In the genomic region with DNA sequence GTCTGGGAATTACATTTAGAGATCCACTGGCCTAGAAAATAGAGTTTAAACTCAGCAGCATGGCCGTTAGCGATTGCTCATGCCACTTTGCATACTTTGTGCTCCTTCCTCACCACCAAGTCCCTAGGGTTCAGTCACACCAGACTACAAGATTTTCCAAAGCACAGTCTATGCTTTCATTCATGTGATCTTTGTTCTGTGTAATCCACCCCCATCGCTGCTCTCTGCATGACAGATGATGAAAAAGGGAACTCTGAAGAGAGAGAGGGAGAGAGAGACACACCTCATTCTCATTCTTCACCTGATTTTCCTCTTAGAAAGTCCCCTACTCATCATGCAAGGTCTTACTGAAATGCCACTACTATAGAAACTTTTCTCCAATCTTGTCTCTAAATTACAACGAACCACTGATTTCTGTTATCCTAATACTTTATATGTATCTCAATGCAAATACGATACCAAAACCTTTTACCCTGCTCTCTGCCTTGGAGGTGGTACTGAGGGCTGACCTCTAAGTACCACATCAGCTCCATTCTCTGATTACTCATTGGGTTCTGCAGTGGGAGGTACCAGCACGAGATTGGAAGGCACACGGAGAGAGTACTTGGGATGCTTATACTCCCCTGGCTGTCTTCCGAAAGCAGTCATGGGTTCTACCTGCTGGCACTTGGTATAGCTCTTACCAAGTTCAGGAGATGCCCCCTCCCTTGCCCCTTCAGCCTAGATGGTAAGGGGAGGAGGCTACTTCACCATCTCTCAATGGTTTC, we compare ENCODE assay signal across 8 cellular contexts. TPM values are rescaled to one million over a fixed set of nuclear protein-coding genes. Genes with fewer than 3 reads are reported as not detected.
DNase-seq lines count a peak whose midpoint lies in the region; ATAC-seq and FAIRE-seq lines count a peak whose summit lies in the region.

No MANE protein-coding gene starts in this region.

- H3K4me3 Mint-ChIP-seq in activated T-helper 1 cell treated with anti-CD3 and anti-CD28 coated beads, Interleukin-12 subunit alpha, Interleukin-12 subunit beta, Interleukin-2, Interleukin-4 antibody, amounts not matched to agents 30 ng/mL and 10 ng/mL and 1 ng/mL, durations not matched to agents 14 hours and 24 hours and 36 hours, result peak overlapping the region; percentile 25
- peak overlapping the region; percentile 97 to 99 for H3K4me3 Mint-ChIP-seq in stimulated activated naive B cell treated with anti-CD40 and anti-IgM and Interleukin-4, amounts not matched to agents 10 μg/mL and 1 μg/mL and 100 μg/mL, for 72 hours

- H3K27me3 ChIP-seq in BLaER1, result no peaks in the 10 kb centered on the region

- peak overlapping the region; percentile 96 for H3K4me2 ChIP-seq in BLaER1

- peak; percentile 80 for ATAC-seq in HG03135 (IDR thresholded peaks at IDR 0.05; ENCODE audit: unreplicated experiment)
- peak; percentile 87 to 88 for ATAC-seq in stimulated activated naive B cell treated with anti-CD40 and anti-IgM and Interleukin-4, amounts not matched to agents 10 μg/mL and 1 μg/mL and 100 μg/mL, for 72 hours (replicated peaks)

- peaks cover 28% of the 10 kb centered on the region for H3K36me3 ChIP-seq in BLaER1

- peaks cover 10% of the 10 kb centered on the region for H3K9me3 ChIP-seq in BLaER1

- H3K9me3 Mint-ChIP-seq in activated T-helper 1 cell treated with anti-CD3 and anti-CD28 coated beads, Interleukin-12 subunit alpha, Interleukin-12 subunit beta, Interleukin-2, Interleukin-4 antibody, amounts not matched to agents 30 ng/mL and 10 ng/mL and 1 ng/mL, durations not matched to agents 14 hours and 24 hours and 36 hours, result peaks cover 6% of the 10 kb centered on the region
- H3K9me3 Mint-ChIP-seq in stimulated activated naive B cell treated with anti-CD40 and anti-IgM and Interleukin-4, amounts not matched to agents 10 μg/mL and 1 μg/mL and 100 μg/mL, for 72 hours, result peaks cover 7 to 9% of the 10 kb centered on the region in 2 donors

- H3K36me3 Mint-ChIP-seq in activated T-helper 1 cell treated with anti-CD3 and anti-CD28 coated beads, Interleukin-12 subunit alpha, Interleukin-12 subunit beta, Interleukin-2, Interleukin-4 antibody, amounts not matched to agents 30 ng/mL and 10 ng/mL and 1 ng/mL, durations not matched to agents 14 hours and 24 hours and 36 hours (ENCODE audit: low read depth), result peaks cover 37% of the 10 kb centered on the region
- H3K36me3 Mint-ChIP-seq in stimulated activated naive B cell treated with anti-CD40 and anti-IgM and Interleukin-4, amounts not matched to agents 10 μg/mL and 1 μg/mL and 100 μg/mL, for 72 hours, result peaks cover 23 to 41% of the 10 kb centered on the region in 2 donors

- H4K20me1 ChIP-seq in BLaER1, result no peaks in the 10 kb centered on the region

- H3K4me1 ChIP-seq in BLaER1, result peaks cover 65% of the 10 kb centered on the region

- H3K27ac Mint-ChIP-seq in activated T-helper 1 cell treated with anti-CD3 and anti-CD28 coated beads, Interleukin-12 subunit alpha, Interleukin-12 subunit beta, Interleukin-2, Interleukin-4 antibody, amounts not matched to agents 30 ng/mL and 10 ng/mL and 1 ng/mL, durations not matched to agents 14 hours and 24 hours and 36 hours, result peak overlapping the region; percentile 77
- H3K27ac Mint-ChIP-seq in stimulated activated naive B cell treated with anti-CD40 and anti-IgM and Interleukin-4, amounts not matched to agents 10 μg/mL and 1 μg/mL and 100 μg/mL, for 72 hours, result peak overlapping the region; percentile 99

- H3K9ac ChIP-seq in BLaER1, result peak overlapping the region; percentile 57

- H3K4me1 Mint-ChIP-seq in activated T-helper 1 cell treated with anti-CD3 and anti-CD28 coated beads, Interleukin-12 subunit alpha, Interleukin-12 subunit beta, Interleukin-2, Interleukin-4 antibody, amounts not matched to agents 30 ng/mL and 10 ng/mL and 1 ng/mL, durations not matched to agents 14 hours and 24 hours and 36 hours (ENCODE audit: low read depth), result peaks cover 59% of the 10 kb centered on the region
- H3K4me1 Mint-ChIP-seq in stimulated activated naive B cell treated with anti-CD40 and anti-IgM and Interleukin-4, amounts not matched to agents 10 μg/mL and 1 μg/mL and 100 μg/mL, for 72 hours, result peaks cover 27 to 69% of the 10 kb centered on the region in 2 donors

- peak; percentile 51 for DNase-seq in GM19239 (ENCODE audit: insufficient read length, low spot score)
- DNase-seq in activated T-helper 1 cell treated with anti-CD3 and anti-CD28 coated beads, Interleukin-12 subunit alpha, Interleukin-12 subunit beta, Interleukin-2, Interleukin-4 antibody, amounts not matched to agents 30 ng/mL and 10 ng/mL and 1 ng/mL, durations not matched to agents 14 hours and 24 hours and 36 hours (ENCODE audit: low spot score), result no peak
- peak; percentile 87 for DNase-seq in stimulated activated naive B cell treated with anti-CD40 and anti-IgM and Interleukin-4, amounts not matched to agents 10 μg/mL and 1 μg/mL and 100 μg/mL, for 72 hours
- DNase-seq in LoVo (ENCODE audit: low spot score), result no peak
- DNase-seq in effector CD8-positive, alpha-beta T cell (lab: John Stamatoyannopoulos, UW), result no peak
- no peak for DNase-seq in substantia nigra (lab: John Stamatoyannopoulos, UW)

- FAIRE-seq in GM19239 (lab: Jason Lieb, UNC), result peak; percentile 99

- intact Hi-C loops in activated T-helper 1 cell treated with anti-CD3 and anti-CD28 coated beads, Interleukin-12 subunit alpha, Interleukin-12 subunit beta, Interleukin-2, Interleukin-4 antibody, amounts not matched to agents 30 ng/mL and 10 ng/mL and 1 ng/mL, durations not matched to agents 14 hours and 24 hours and 36 hours (cut with micrococcal nuclease), result loop anchor here (1.0 to 2.0 kb wide), 11 partner anchors 8 to 624 kb away; a partner anchor contains a TSS

- no peaks in the 10 kb centered on the region for H3K27me3 Mint-ChIP-seq in activated T-helper 1 cell treated with anti-CD3 and anti-CD28 coated beads, Interleukin-12 subunit alpha, Interleukin-12 subunit beta, Interleukin-2, Interleukin-4 antibody, amounts not matched to agents 30 ng/mL and 10 ng/mL and 1 ng/mL, durations not matched to agents 14 hours and 24 hours and 36 hours (ENCODE audit: insufficient read depth)
- no peaks in the 10 kb centered on the region for H3K27me3 Mint-ChIP-seq in stimulated activated naive B cell treated with anti-CD40 and anti-IgM and Interleukin-4, amounts not matched to agents 10 μg/mL and 1 μg/mL and 100 μg/mL, for 72 hours

- peak overlapping the region; percentile 79 for H3K4me3 ChIP-seq in BLaER1

- H3K27ac ChIP-seq in BLaER1 (peak overlapping the region; percentile 97), substantia nigra (ENCODE audit: low read depth, low read length, poor library complexity, severe bottlenecking) (no peak overlapping the region)

RNA-seq across cellular contexts. Expression of a gene that starts 1.1 kb away (rescaled TPM):
- total RNA-seq in activated T-helper 1 cell treated with anti-CD3 and anti-CD28 coated beads, Interleukin-12 subunit alpha, Interleukin-12 subunit beta, Interleukin-2, Interleukin-4 antibody, amounts not matched to agents 30 ng/mL and 10 ng/mL and 1 ng/mL, durations not matched to agents 14 hours and 24 hours and 36 hours, result 12.8 and 13.2 TPM in 2 replicates

RNA-seq across cellular contexts. Expression of a gene that starts 12.2 kb away (rescaled TPM):
- 40.8 and 44.5 TPM in 2 replicates for total RNA-seq in activated T-helper 1 cell treated with anti-CD3 and anti-CD28 coated beads, Interleukin-12 subunit alpha, Interleukin-12 subunit beta, Interleukin-2, Interleukin-4 antibody, amounts not matched to agents 30 ng/mL and 10 ng/mL and 1 ng/mL, durations not matched to agents 14 hours and 24 hours and 36 hours

RNA-seq across cellular contexts. Expression of a gene that starts 12.3 kb away (rescaled TPM):
- 45.0 and 47.3 TPM in 2 replicates for total RNA-seq in activated T-helper 1 cell treated with anti-CD3 and anti-CD28 coated beads, Interleukin-12 subunit alpha, Interleukin-12 subunit beta, Interleukin-2, Interleukin-4 antibody, amounts not matched to agents 30 ng/mL and 10 ng/mL and 1 ng/mL, durations not matched to agents 14 hours and 24 hours and 36 hours

Comparison
In these comparisons a context has a peak if more than half of its experiments do, and no peak if none do; other contexts are left out.
1. DNase-seq: peak in GM19239 (single experiment) and stimulated activated naive B cell treated with anti-CD40 and anti-IgM and Interleukin-4, amounts not matched to agents 10 μg/mL and 1 μg/mL and 100 μg/mL, for 72 hours (single experiment); none in activated T-helper 1 cell treated with anti-CD3 and anti-CD28 coated beads, Interleukin-12 subunit alpha, Interleukin-12 subunit beta, Interleukin-2, Interleukin-4 antibody, amounts not matched to agents 30 ng/mL and 10 ng/mL and 1 ng/mL, durations not matched to agents 14 hours and 24 hours and 36 hours (single experiment), LoVo (single experiment), effector CD8-positive, alpha-beta T cell (single experiment) and substantia nigra (0 of 49).